Comparison of ENCODE assay signal across 8 cellular contexts in the genomic region with DNA sequence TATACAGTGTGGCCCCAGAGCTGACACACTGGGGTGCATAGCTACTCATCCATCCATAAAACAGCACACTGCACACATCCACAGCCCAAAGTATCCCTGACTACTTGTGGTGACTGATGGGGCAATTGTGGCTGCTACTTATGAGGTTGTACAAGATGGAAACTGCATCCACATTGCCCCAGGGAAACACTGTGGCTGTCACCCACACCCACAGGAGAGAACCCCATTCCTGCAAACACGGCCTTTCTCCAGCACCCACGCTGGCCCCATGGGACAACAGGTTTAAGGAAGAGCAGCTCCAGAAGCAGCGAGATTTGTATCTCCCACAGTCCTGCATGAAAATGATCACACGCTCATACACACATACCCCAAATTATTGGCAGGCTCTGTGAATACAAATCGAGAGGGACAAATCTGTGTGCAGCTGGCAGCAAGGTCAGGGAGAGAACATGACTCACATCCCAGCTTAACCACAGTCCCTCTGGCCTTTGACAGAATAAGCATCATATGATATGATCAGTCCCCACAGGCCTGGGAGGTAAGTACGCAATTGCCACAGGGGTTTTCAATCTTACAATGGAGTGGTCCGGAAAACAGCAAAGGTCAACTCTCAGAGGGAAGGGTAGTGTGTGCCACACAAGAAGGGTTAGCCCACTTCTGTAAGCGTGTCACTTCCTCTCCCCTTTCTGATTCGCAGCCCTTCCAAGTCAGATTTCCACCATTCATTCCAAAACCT.
A peak's percentile ranks its signal among the peaks of the same experiment; 100 is the strongest.
DNase-seq lines count a peak whose midpoint lies in the region; ATAC-seq and TF ChIP-seq lines count a peak whose summit lies in the region.

No MANE protein-coding gene starts in this region.

- peaks cover 5% of the 10 kb centered on the region for H3K36me3 Mint-ChIP-seq in activated naive CD8-positive, alpha-beta T cell treated with anti-CD3 and anti-CD28 coated beads for 36 hours
- H3K36me3 Mint-ChIP-seq in nephron progenitor cell (ENCODE audit: low read depth), result peaks cover 46% of the 10 kb centered on the region

- H3K4me3 Mint-ChIP-seq in activated naive CD8-positive, alpha-beta T cell treated with anti-CD3 and anti-CD28 coated beads for 36 hours, result no peak overlapping the region
- no peak overlapping the region for H3K4me3 Mint-ChIP-seq in nephron progenitor cell

- TF ChIP-seq CTCF in nephron progenitor cell (IDR thresholded peaks at IDR 0.05), result no peak

- no peaks in the 10 kb centered on the region for H3K9me3 Mint-ChIP-seq in activated naive CD8-positive, alpha-beta T cell treated with anti-CD3 and anti-CD28 coated beads for 36 hours
- no peaks in the 10 kb centered on the region for H3K9me3 Mint-ChIP-seq in nephron progenitor cell

- H3K27ac Mint-ChIP-seq in activated naive CD8-positive, alpha-beta T cell treated with anti-CD3 and anti-CD28 coated beads for 36 hours, result peak overlapping the region; percentile 80
- H3K27ac Mint-ChIP-seq in nephron progenitor cell, result peak overlapping the region; percentile 80

- ATAC-seq in GM18520 (IDR thresholded peaks at IDR 0.05; ENCODE audit: unreplicated experiment), result peak; percentile 60
- ATAC-seq in HG03097 (IDR thresholded peaks at IDR 0.05; ENCODE audit: low FRiP score, unreplicated experiment), result peak; percentile 37

- peaks cover 18% of the 10 kb centered on the region for H3K4me1 Mint-ChIP-seq in activated naive CD8-positive, alpha-beta T cell treated with anti-CD3 and anti-CD28 coated beads for 36 hours
- peaks cover 10% of the 10 kb centered on the region for H3K4me1 Mint-ChIP-seq in nephron progenitor cell

- peak; percentile 37 for DNase-seq in activated naive CD8-positive, alpha-beta T cell treated with anti-CD3 and anti-CD28 coated beads for 36 hours
- DNase-seq in nephron progenitor cell, result no peak
- DNase-seq in NCI-H69 (lab: John Stamatoyannopoulos, UW), result no peak
- DNase-seq in NCI-H226, result no peak
- no peak for DNase-seq in NCI-H1092 treated with DMSO at 0.1 percent for 48 hours (lab: John Stamatoyannopoulos, UW)
- no peak for DNase-seq in effector CD8-positive, alpha-beta T cell (lab: John Stamatoyannopoulos, UW)

- H3K27me3 Mint-ChIP-seq in activated naive CD8-positive, alpha-beta T cell treated with anti-CD3 and anti-CD28 coated beads for 36 hours, result no peaks in the 10 kb centered on the region
- no peaks in the 10 kb centered on the region for H3K27me3 Mint-ChIP-seq in nephron progenitor cell (ENCODE audit: low read depth, poor library complexity)
